ENCODE assay signal across 9 cellular contexts in the genomic region with DNA sequence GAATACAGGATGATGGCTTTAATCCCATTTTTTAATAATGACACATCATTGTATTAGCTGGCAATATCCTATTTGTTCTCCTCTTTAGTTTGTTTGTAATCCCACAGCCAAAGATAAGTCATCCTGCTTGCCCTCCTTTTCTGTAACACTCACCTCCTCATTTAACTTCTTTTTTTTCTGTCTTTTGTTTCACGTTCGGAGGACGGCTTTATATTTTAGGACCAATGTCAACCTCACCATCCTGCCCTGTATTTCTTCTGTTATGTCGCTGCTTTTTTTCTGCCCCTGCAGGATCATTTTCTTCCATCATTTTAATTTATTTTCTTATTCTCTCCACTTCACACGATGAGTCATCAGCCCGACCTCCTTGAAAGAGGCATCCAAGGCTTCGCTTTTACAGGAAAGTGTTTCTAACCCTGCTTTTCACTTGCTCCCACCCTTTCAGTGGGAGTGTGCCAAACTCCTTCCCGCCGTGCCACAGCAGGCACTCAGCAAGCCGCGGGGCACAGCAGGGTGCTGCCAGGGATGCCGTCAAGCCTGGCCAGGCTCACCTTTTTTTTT. TPM values are rescaled to one million over a fixed set of nuclear protein-coding genes. Genes with fewer than 3 reads are reported as not detected.
DNase-seq lines count a peak whose midpoint lies in the region; ATAC-seq and TF ChIP-seq lines count a peak whose summit lies in the region.
"Had no signal": no experiment of that assay in that cellular context is flagged by ENCODE, and none has a peak within 500 bp of the region (broad histone marks: within the 10 kb centered on the region; RNA-seq: fewer than 3 reads in every experiment).

No MANE protein-coding gene starts in this region.

- H3K27me3 ChIP-seq in uterus (no peaks in the 10 kb centered on the region), gastrocnemius medialis (no peaks in the 10 kb centered on the region)

- H3K4me3 ChIP-seq in uterus (no peak overlapping the region), gastrocnemius medialis (no peak overlapping the region)

- no peak for TF ChIP-seq POLR2A in uterus (IDR thresholded peaks at IDR 0.05)
- TF ChIP-seq POLR2A in gastrocnemius medialis (IDR thresholded peaks at IDR 0.05): no peak

- H3K4me1 ChIP-seq in uterus (peaks cover 0 to 5% of the 10 kb centered on the region in 2 donors), gastrocnemius medialis (no peaks in the 10 kb centered on the region)

- in situ Hi-C loops in gastrocnemius medialis (cut with MboI; ENCODE audit: low sequenced_read_pairs in 4 of 4): no loop called here

- H3K36me3 ChIP-seq in uterus (no peaks in the 10 kb centered on the region), gastrocnemius medialis (no peaks in the 10 kb centered on the region)

- H3K27ac ChIP-seq in uterus (peak overlapping the region; percentile 68), gastrocnemius medialis (no peak overlapping the region)

- TF ChIP-seq CTCF in uterus (IDR thresholded peaks at IDR 0.05) (no peak), gastrocnemius medialis (IDR thresholded peaks at IDR 0.05 in 4 of 5, conservative IDR thresholded peaks at IDR 0.05 in 1 of 5) (no peak)

- DNase-seq in NCI-H2081 (lab: John Stamatoyannopoulos, UW): peak; percentile 30 to 69
- DNase-seq in NCI-H2081 treated with DMSO at 0.1 percent for 48 hours (lab: John Stamatoyannopoulos, UW): no peak
- peak; percentile 77 for DNase-seq in amniotic epithelial cell (ENCODE audit: low read depth)
- peak; percentile 51 for DNase-seq in islet precursor cell
- peak; percentile 54 to 67 for DNase-seq in uterus
- no peak for DNase-seq in epidermal melanocyte (ENCODE audit: insufficient read length, low spot score)
- no peak for DNase-seq in gastrocnemius medialis
- DNase-seq: activated naive CD8-positive, alpha-beta T cell treated with anti-CD3 and anti-CD28 coated beads for 36 hours had no signal

- ATAC-seq in GM18858 (IDR thresholded peaks at IDR 0.05; ENCODE audit: unreplicated experiment) (no peak), gastrocnemius medialis (no peak)

- intact Hi-C loops in uterus (cut with DNase I; ENCODE audit: low total_unique reads) (no loop called here), gastrocnemius medialis (cut with DNase I; ENCODE audit: low total_unique reads) (no loop called here)

- no peaks in the 10 kb centered on the region for H3K9me3 ChIP-seq in uterus
- no peaks in the 10 kb centered on the region for H3K9me3 ChIP-seq in gastrocnemius medialis

RNA-seq across cellular contexts. Expression of a gene that starts 11.4 kb away (rescaled TPM):
- total RNA-seq in uterus (10 to 100 TPM; 22.9 to 98.1 (median 34.3) TPM), gastrocnemius medialis (1 to 10 TPM; 3.2 to 7.1 (median 4.4) TPM)

Comparison
In these comparisons a context has a peak if more than half of its experiments do, and no peak if none do; other contexts are left out.
1. DNase-seq: peak in NCI-H2081 (2 of 2), amniotic epithelial cell (single experiment), islet precursor cell (single experiment) and uterus (2 of 2); none in NCI-H2081 treated with DMSO at 0.1 percent for 48 hours (single experiment), epidermal melanocyte (single experiment) and gastrocnemius medialis (0 of 2).
2. H3K27ac ChIP-seq: peak in uterus (2 of 2); none in gastrocnemius medialis (0 of 4).